In genomic region chr5:93378073-93378472, GRCh38 we compare ENCODE assay signal across 13 cellular contexts.
A peak's percentile ranks its signal among the peaks of the same experiment; 100 is the strongest.
DNase-seq lines count a peak whose midpoint lies in the region; ATAC-seq, FAIRE-seq and TF ChIP-seq lines count a peak whose summit lies in the region.
"Had no signal": no experiment of that assay in that cellular context is flagged by ENCODE, and none has a peak within 500 bp of the region (broad histone marks: within the 10 kb centered on the region; RNA-seq: fewer than 3 reads in every experiment).

No MANE protein-coding gene starts in this region.

- no peak overlapping the region for H3K27ac ChIP-seq in HepG2 (ENCODE audit: extremely low read length, insufficient read depth, low read length)
- no peak overlapping the region for H3K27ac ChIP-seq in right lobe of liver
- H3K27ac ChIP-seq in H1 (ENCODE audit: low read depth, low read length) = no peak overlapping the region
- H3K27ac ChIP-seq: hepatocyte, KMS-11 had no signal

- H3K36me3 ChIP-seq in HepG2 (replicated peaks in 1 of 2; ENCODE audit: control insufficient read depth in 1 of 2, insufficient read depth in 2 of 2, low read length in 2 of 2) (no peaks in the 10 kb centered on the region), right lobe of liver (no peaks in the 10 kb centered on the region), H1 (ENCODE audit: control insufficient read depth in 2 of 4, insufficient read depth in 4 of 4, low read length in 3 of 4) (no peaks in the 10 kb centered on the region)

- H2BK12ac ChIP-seq in H1 (ENCODE audit: low read depth, low read length) = no peak overlapping the region

- H3K4me1 ChIP-seq in HepG2 (ENCODE audit: insufficient read depth, low read length) (no peaks in the 10 kb centered on the region), right lobe of liver (no peaks in the 10 kb centered on the region), H1 (replicated peaks in 1 of 4; ENCODE audit: control insufficient read depth in 3 of 4, insufficient read depth in 4 of 4, low read length in 3 of 4) (peaks cover 0 to 3% (median 0%) of the 10 kb centered on the region in 4 experiments; a peak in 1 of 7 replicates)

- no peak overlapping the region for H2AFZ ChIP-seq in HepG2 (ENCODE audit: low read length)
- H2AFZ ChIP-seq in H1 (ENCODE audit: low read length) = no peak overlapping the region
- H2AFZ ChIP-seq: hepatocyte had no signal

- TF ChIP-seq EP300 in HepG2 (IDR thresholded peaks at IDR 0.05; ENCODE audit: low read depth in 2 of 2, low read length in 2 of 2) (no peak), HepG2 (CRISPR knock-in tag; IDR thresholded peaks at IDR 0.05; ENCODE audit: borderline replicate concordance) (no peak), H1 (IDR thresholded peaks at IDR 0.05; ENCODE audit: borderline replicate concordance in 1 of 2, low read depth in 2 of 2, low read length in 2 of 2) (no peak)

- CTCF ChIA-PET in HepG2 (lab: Yijun Ruan, JAX; ENCODE audit: low intra/inter-chr PET ratio, low total read pairs) = no interaction called here
- CTCF ChIA-PET in H1 (lab: Charles Lee; ENCODE audit: partially characterized antibody) = no interaction called here

- no peak overlapping the region for H2BK5ac ChIP-seq in H1 (ENCODE audit: low read depth, low read length)

- no peak overlapping the region for H2BK15ac ChIP-seq in H1 (ENCODE audit: low read length)

- in situ Hi-C loops in HepG2 (cut with HindIII; ENCODE audit: extremely low pct_ligation_motif_present, low pct_unique_long_range_greater_than_20kb) = no loop called here

- peak overlapping the region; percentile 78; the same call in 1 of the 2 replicates for H2AK5ac ChIP-seq in H1 (ENCODE audit: low read depth, low read length)

- H4K8ac ChIP-seq in H1 (ENCODE audit: extremely low read depth, insufficient read depth, low read length) = no peak overlapping the region

- no peak overlapping the region for H3K4ac ChIP-seq in H1 (replicated peaks; ENCODE audit: insufficient read length, low read depth, low read length)

- no peaks in the 10 kb centered on the region for H3K79me1 ChIP-seq in H1 (ENCODE audit: low read depth, low read length)

- H4K20me1 ChIP-seq in HepG2 (ENCODE audit: insufficient read depth, low read length) (no peaks in the 10 kb centered on the region), H1 (replicated peaks in 1 of 2; ENCODE audit: control insufficient read depth in 1 of 2, insufficient read depth in 2 of 2, low read length in 2 of 2) (no peaks in the 10 kb centered on the region)

- H3K56ac ChIP-seq in H1 (replicated peaks; ENCODE audit: insufficient read length, low read depth, low read length) = no peak overlapping the region

- TF ChIP-seq POLR2A in HepG2 (IDR thresholded peaks at IDR 0.05; ENCODE audit: insufficient read depth in 1 of 2, low read depth in 2 of 2, low read length in 2 of 2) = no peak
- no peak for TF ChIP-seq POLR2A in right lobe of liver (IDR thresholded peaks at IDR 0.05)
- TF ChIP-seq POLR2A in H1 (IDR thresholded peaks at IDR 0.05; ENCODE audit: control extremely low read depth in 1 of 2, low read depth in 2 of 2, low read length in 2 of 2) = no peak

- H4K5ac ChIP-seq in H1 (ENCODE audit: insufficient read length, low read depth, low read length) = no peak overlapping the region

- no peak overlapping the region for H2BK120ac ChIP-seq in H1 (replicated peaks; ENCODE audit: low read depth, low read length)

- TF ChIP-seq RAD21 in HepG2 (CRISPR knock-in tag; IDR thresholded peaks at IDR 0.05) = no peak
- TF ChIP-seq RAD21 in H1 (IDR thresholded peaks at IDR 0.05 in 1 of 2, conservative IDR thresholded peaks at IDR 0.05 in 1 of 2; ENCODE audit: low read depth in 2 of 2, low read length in 2 of 2) = no peak

- H3K9me3 ChIP-seq in HepG2 (ENCODE audit: low read length) (no peaks in the 10 kb centered on the region), right lobe of liver (no peaks in the 10 kb centered on the region), H1 (ENCODE audit: insufficient read depth in 2 of 2, low read depth in 1 of 2, low read length in 1 of 2) (no peaks in the 10 kb centered on the region)

- H3K23me2 ChIP-seq in H1 (ENCODE audit: low read depth, low read length) = no peaks in the 10 kb centered on the region

- intact Hi-C loops in HepG2 (cut with micrococcal nuclease; ENCODE audit: unreplicated experiment) (no loop called here), right lobe of liver (cut with DNase I) (no loop called here)

- H3K79me2 ChIP-seq in HepG2 (ENCODE audit: insufficient read depth, low read length) (no peaks in the 10 kb centered on the region), H1 (ENCODE audit: control insufficient read depth in 1 of 2, insufficient read depth in 2 of 2, low read length in 2 of 2) (no peaks in the 10 kb centered on the region)
- H3K79me2 ChIP-seq: hepatocyte had no signal

- no peak overlapping the region for H2BK20ac ChIP-seq in H1 (ENCODE audit: low read length)

- DNase-seq in HepG2 (ENCODE audit: low spot score) (no peak), right lobe of liver (no peak), NCI-H748 treated with DMSO at 0.1 percent for 48 hours (lab: John Stamatoyannopoulos, UW) (peak; percentile 89), H1 (ENCODE audit: low read depth in 1 of 2, low spot score in 2 of 2) (no peak), NCI-H1092 treated with DMSO at 0.1 percent for 48 hours (lab: John Stamatoyannopoulos, UW) (no peak), GM19239 (ENCODE audit: insufficient read length, low spot score) (no peak), anterior cingulate cortex (lab: John Stamatoyannopoulos, UW) (no peak)
- DNase-seq: activated gamma-delta T cell; mesendoderm; NK-92 treated with Interleukin-12 subunit alpha and Interleukin-12 subunit beta, amount 100 ng/mL, for 24 hours had no signal

- H3K4me3 ChIP-seq in HepG2 (replicated peaks in 1 of 3; ENCODE audit: insufficient read depth in 1 of 3, low read depth in 2 of 3, low read length in 3 of 3) = no peak overlapping the region
- no peak overlapping the region for H3K4me3 ChIP-seq in right lobe of liver
- H3K4me3 ChIP-seq in H1 (ENCODE audit: extremely low read depth in 1 of 4, insufficient read depth in 2 of 4, low read depth in 3 of 4, low read length in 4 of 4) = no peak overlapping the region
- H3K4me3 ChIP-seq: hepatocyte had no signal

- no TSS peak for BruUV-seq in HepG2 (replicated peaks; lab: Mats Ljungman, UMichigan)

- WGBS in HepG2 (ENCODE audit: low lambda C conversion rate) = 0% methylated on average over 2 of the region's 2 CpGs
- 37% methylated on average over 2 of the region's 2 CpGs for WGBS in right lobe of liver (ENCODE audit: insufficient coverage, low coverage, low lambda C conversion rate, missing lambda C conversion rate)
- 65% methylated on average over 2 of the region's 2 CpGs; no CpG with 5 or more reads in 1 of the 2 experiments for WGBS in H1 (ENCODE audit: extremely low coverage in 1 of 2, insufficient coverage in 1 of 2, insufficient read length in 1 of 2, insufficient replicate concordance in 2 of 2, low coverage in 1 of 2, low lambda C conversion rate in 2 of 2, missing lambda C conversion rate in 1 of 2), 2 experiments

- POLR2A ChIA-PET in HepG2 (lab: Yijun Ruan, JAX) (no interaction called here), H1 (lab: Charles Lee; ENCODE audit: partially characterized antibody) (interaction anchor here (0.6 kb wide), 1 partner anchor 193 kb away, joined by 5 read pairs; no protein-coding TSS in a partner anchor)

- no peak overlapping the region for H3K14ac ChIP-seq in H1 (ENCODE audit: insufficient read length)

- H3K23ac ChIP-seq in H1 (ENCODE audit: insufficient read length) = no peak overlapping the region

- H3K9ac ChIP-seq in HepG2 (ENCODE audit: insufficient read depth, low read depth, low read length) (no peak overlapping the region), H1 (replicated peaks in 1 of 4; ENCODE audit: extremely low read depth in 1 of 4, low read depth in 3 of 4, low read length in 3 of 4) (no peak overlapping the region)
- H3K9ac ChIP-seq: KMS-11 had no signal

- H3K27me3 ChIP-seq in HepG2 (ENCODE audit: control insufficient read depth in 1 of 2, insufficient read depth in 2 of 2, low read length in 2 of 2) (peaks cover 0 to 3% of the 10 kb centered on the region in 2 experiments; a peak in 1 of 5 replicates), right lobe of liver (no peaks in the 10 kb centered on the region), H1 (replicated peaks in 1 of 4; ENCODE audit: control insufficient read depth in 3 of 4, extremely low read depth in 1 of 4, insufficient read depth in 3 of 4, low read length in 3 of 4) (no peaks in the 10 kb centered on the region)
- H3K27me3 ChIP-seq: hepatocyte had no signal

- no peak overlapping the region for H4K91ac ChIP-seq in H1 (replicated peaks; ENCODE audit: insufficient read length, low read length)

- no peak for ATAC-seq in HepG2
- ATAC-seq in right lobe of liver = no peak
- no peak for ATAC-seq in GM18498 (IDR thresholded peaks at IDR 0.05; ENCODE audit: unreplicated experiment)

- TF ChIP-seq CTCF in HepG2 (CRISPR knock-in tag; IDR thresholded peaks at IDR 0.05) (no peak), right lobe of liver (IDR thresholded peaks at IDR 0.05) (no peak), H1 (IDR thresholded peaks at IDR 0.05; ENCODE audit: control extremely low read depth in 1 of 3, insufficient read depth in 1 of 3, low read depth in 1 of 3, low read length in 3 of 3) (no peak)

- FAIRE-seq in HepG2 (lab: Jason Lieb, UNC) = no peak
- FAIRE-seq in H1 (lab: Jason Lieb, UNC) = no peak
- no peak for FAIRE-seq in GM19239 (lab: Jason Lieb, UNC)

- no peak overlapping the region for H3K18ac ChIP-seq in H1 (ENCODE audit: extremely low read depth, low read length)

- no peak overlapping the region for H3K4me2 ChIP-seq in HepG2 (ENCODE audit: low read depth, low read length)
- H3K4me2 ChIP-seq in H1 (ENCODE audit: insufficient read depth in 1 of 2, low read depth in 2 of 2, low read length in 2 of 2) = no peak overlapping the region
- H3K4me2 ChIP-seq: hepatocyte, KMS-11 had no signal

TF ChIP-seq in HepG2, 621 proteins besides CTCF, POLR2A, EP300 and RAD21:
- TF ChIP-seq CREB1 (IDR thresholded peaks at IDR 0.05) (0 out of 2 replicates have a peak, but pooled peaks have one; percentile 8), CREB1 (CRISPR knock-in tag; IDR thresholded peaks at IDR 0.05) (no peak), HDAC2 (CRISPR knock-in tag; IDR thresholded peaks at IDR 0.05) (no peak)

TF ChIP-seq in H1, 55 proteins besides CTCF, POLR2A, EP300 and RAD21:
- TF ChIP-seq TEAD4 (IDR thresholded peaks at IDR 0.05; ENCODE audit: low read depth, low read length) (peak; percentile 72; the same call in 1 of the 2 replicates), JUN (IDR thresholded peaks at IDR 0.05; ENCODE audit: low read depth, low read length) (no peak)
